In the genomic region with DNA sequence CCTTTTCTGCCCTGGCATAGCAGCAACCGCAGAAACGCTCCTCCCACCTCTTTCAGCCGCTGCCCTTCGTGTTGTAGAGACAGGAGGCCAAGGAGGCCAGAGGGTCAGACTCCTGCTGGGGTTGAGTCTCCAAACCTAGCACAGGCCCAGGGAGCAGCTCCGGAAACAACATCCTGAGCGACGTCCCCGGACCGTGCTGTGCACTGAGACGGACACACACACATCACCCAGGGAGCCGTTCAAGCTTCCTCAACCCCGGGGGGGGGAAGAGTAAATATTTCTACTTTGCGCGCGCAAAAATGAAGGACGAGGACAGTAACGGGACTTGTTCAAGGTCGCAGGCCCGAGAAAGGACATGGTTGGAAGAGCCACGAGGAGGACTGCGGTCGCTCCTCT, we compare ENCODE assay signal across 8 cellular contexts. TPM values are rescaled to one million over a fixed set of nuclear protein-coding genes. Genes with fewer than 3 reads are reported as not detected.
A peak's percentile ranks its signal among the peaks of the same experiment; 100 is the strongest.
DNase-seq lines count a peak whose midpoint lies in the region; ATAC-seq, FAIRE-seq and TF ChIP-seq lines count a peak whose summit lies in the region.

No MANE protein-coding gene starts in this region.

- TF ChIP-seq CTCF in choroid plexus epithelial cell (conservative IDR thresholded peaks at IDR 0.05; ENCODE audit: low read depth, low read length) (no peak), HepG2 (CRISPR knock-in tag; IDR thresholded peaks at IDR 0.05) (no peak)

- 5% methylated on average over 9 of the region's 22 CpGs for WGBS in HepG2 (ENCODE audit: low lambda C conversion rate)

- H4K20me1 ChIP-seq in HepG2 (ENCODE audit: insufficient read depth, low read length) = no peaks in the 10 kb centered on the region

- DNase-seq in ELF-1 (ENCODE audit: low read depth, low spot score) = peak; percentile 33
- DNase-seq in H7 = peak; percentile 65
- DNase-seq in RCC 7860 (ENCODE audit: low spot score) = peak; percentile 6
- peak; percentile 44 for DNase-seq in choroid plexus epithelial cell (ENCODE audit: low read depth)
- DNase-seq in HepG2 (ENCODE audit: low spot score) = peak; percentile 12
- DNase-seq in SKM-1 (lab: John Stamatoyannopoulos, UW; ENCODE audit: unreplicated experiment) = no peak

- H3K4me3 ChIP-seq in H7 (ENCODE audit: insufficient read depth, low read depth, low read length) (peak overlapping the region; percentile 91), choroid plexus epithelial cell (ENCODE audit: low read depth, low read length) (peak overlapping the region; percentile 98), HepG2 (replicated peaks in 1 of 3; ENCODE audit: insufficient read depth in 1 of 3, low read depth in 2 of 3, low read length in 3 of 3) (peak overlapping the region; percentile 88 to 99 (median 94)), stomach smooth muscle (ENCODE audit: low read length in 2 of 2) (peak overlapping the region; percentile 69 to 98)

- POLR2A ChIA-PET in HepG2 (lab: Yijun Ruan, JAX) = no interaction called here

- no peaks in the 10 kb centered on the region for H3K27me3 ChIP-seq in H7 (ENCODE audit: control insufficient read depth, insufficient read depth, low read length)
- no peaks in the 10 kb centered on the region; a peak in 1 of 5 replicates for H3K27me3 ChIP-seq in HepG2 (ENCODE audit: control insufficient read depth in 1 of 2, insufficient read depth in 2 of 2, low read length in 2 of 2)
- H3K27me3 ChIP-seq in stomach smooth muscle (ENCODE audit: control insufficient read depth in 1 of 2, insufficient read depth in 2 of 2, low read length in 2 of 2) = no peaks in the 10 kb centered on the region

- H3K36me3 ChIP-seq in H7 (replicated peaks; ENCODE audit: control insufficient read depth, insufficient read depth, low read length) = peaks cover 8% of the 10 kb centered on the region
- peaks cover 7 to 22% of the 10 kb centered on the region in 2 experiments; a peak in 4 of 5 replicates for H3K36me3 ChIP-seq in HepG2 (replicated peaks in 1 of 2; ENCODE audit: control insufficient read depth in 1 of 2, insufficient read depth in 2 of 2, low read length in 2 of 2)
- peaks cover 18 to 25% of the 10 kb centered on the region in 2 donors for H3K36me3 ChIP-seq in stomach smooth muscle (ENCODE audit: control insufficient read depth in 2 of 2, insufficient read depth in 2 of 2, low read length in 2 of 2)

- FAIRE-seq in RCC 7860 (lab: Jason Lieb, UNC) (no peak), HepG2 (lab: Jason Lieb, UNC) (no peak)

- TF ChIP-seq RAD21 in HepG2 (CRISPR knock-in tag; IDR thresholded peaks at IDR 0.05) = no peak

- peak overlapping the region; percentile 54 for H3K27ac ChIP-seq in HepG2 (ENCODE audit: extremely low read length, insufficient read depth, low read length)
- no peak overlapping the region for H3K27ac ChIP-seq in stomach smooth muscle (ENCODE audit: low read length)

- H3K9me3 ChIP-seq in HepG2 (ENCODE audit: low read length) (peaks cover 37% of the 10 kb centered on the region), stomach smooth muscle (ENCODE audit: control insufficient read depth in 2 of 2, low read length in 2 of 2) (peaks cover 4 to 14% of the 10 kb centered on the region in 2 donors)

- H3K4me2 ChIP-seq in HepG2 (ENCODE audit: low read depth, low read length) = peak overlapping the region; percentile 91

- peaks cover 23% of the 10 kb centered on the region for H3K79me2 ChIP-seq in HepG2 (ENCODE audit: insufficient read depth, low read length)

- peak overlapping the region; percentile 85 for H3K9ac ChIP-seq in HepG2 (ENCODE audit: insufficient read depth, low read depth, low read length)
- peak overlapping the region; percentile 53 to 85 for H3K9ac ChIP-seq in stomach smooth muscle (ENCODE audit: low read length in 2 of 2)

- BruUV-seq in HepG2 (replicated peaks; lab: Mats Ljungman, UMichigan) = no TSS peak

- H3K4me1 ChIP-seq in HepG2 (ENCODE audit: insufficient read depth, low read length) (peaks cover 29% of the 10 kb centered on the region), stomach smooth muscle (ENCODE audit: control insufficient read depth, insufficient read depth, low read length) (peaks cover 17% of the 10 kb centered on the region)

- TF ChIP-seq POLR2A in HepG2 (IDR thresholded peaks at IDR 0.05; ENCODE audit: insufficient read depth in 1 of 2, low read depth in 2 of 2, low read length in 2 of 2) = 0 out of 4 replicates have a peak, but pooled peaks of 1 of the 2 experiments have one; percentile 32

- in situ Hi-C loops in HepG2 (cut with HindIII; ENCODE audit: extremely low pct_ligation_motif_present, low pct_unique_long_range_greater_than_20kb) = no loop called here

- no peak overlapping the region for H2AFZ ChIP-seq in HepG2 (ENCODE audit: low read length)

- CTCF ChIA-PET in HepG2 (lab: Yijun Ruan, JAX; ENCODE audit: low intra/inter-chr PET ratio, low total read pairs) = no interaction called here

- ATAC-seq in HepG2 (peak; percentile 76), GM21381 (IDR thresholded peaks at IDR 0.05; ENCODE audit: unreplicated experiment) (no peak)

- intact Hi-C loops in HepG2 (cut with micrococcal nuclease; ENCODE audit: unreplicated experiment) = no loop called here

- TF ChIP-seq EP300 in HepG2 (IDR thresholded peaks at IDR 0.05; ENCODE audit: low read depth in 2 of 2, low read length in 2 of 2) (no peak), HepG2 (CRISPR knock-in tag; IDR thresholded peaks at IDR 0.05; ENCODE audit: borderline replicate concordance) (no peak)

RNA-seq across cellular contexts. Expression of a gene that starts 0.7 kb away (rescaled TPM):
- 5.7 and 9.7 TPM in 2 replicates for total RNA-seq in H7 (2014; rRNA removed; shearing (Covaris generic))
- 8.0 and 8.6 TPM in 2 replicates for total RNA-seq in HepG2 (2016; rRNA removed; fragmentation: Illumina TruSeq; extraction: Trizol)
- total RNA-seq in HepG2 (2016; cell fraction: cytosol; rRNA removed; fragmentation: Illumina TruSeq; extraction: Trizol; ENCODE audit: low read depth) = 1.6 and 1.8 TPM in 2 replicates
- total RNA-seq in HepG2 (2016; cell fraction: insoluble cytoplasmic fraction; rRNA removed; fragmentation: Illumina TruSeq; extraction: Trizol) = 8.3 and 8.6 TPM in 2 replicates
- 3.0 and 3.6 TPM in 2 replicates for total RNA-seq in HepG2 (2016; cell fraction: membrane; rRNA removed; fragmentation: Illumina TruSeq; extraction: Trizol)
- total RNA-seq in HepG2 (2016; cell fraction: nucleus; rRNA removed; fragmentation: Illumina TruSeq; extraction: Trizol) = 12.1 and 14.9 TPM in 2 replicates
- 9.1 and 12.1 TPM in 2 replicates for polyA plus RNA-seq in HepG2 (2011; rRNA removed)
- 4.0 and 6.2 TPM in 2 replicates for polyA plus RNA-seq in HepG2 (2011; cell fraction: cytosol; rRNA removed)
- 13.3 and 16.1 TPM in 2 replicates for polyA plus RNA-seq in HepG2 (2011; cell fraction: nucleus; rRNA removed)
- 6.5 and 6.7 TPM in 2 replicates for polyA plus RNA-seq in HepG2 (2012)
- 0.54 and 0.70 TPM in 2 replicates for polyA plus RNA-seq in HepG2 (2016; cell fraction: cytosol; fragmentation: Illumina TruSeq; extraction: Trizol; ENCODE audit: low read depth)
- polyA plus RNA-seq in HepG2 (2016; cell fraction: insoluble cytoplasmic fraction; fragmentation: Illumina TruSeq; extraction: Trizol; ENCODE audit: low read depth) = 4.8 and 5.2 TPM in 2 replicates
- 1.4 and 1.6 TPM in 2 replicates for polyA plus RNA-seq in HepG2 (2016; cell fraction: membrane; fragmentation: Illumina TruSeq; extraction: Trizol; ENCODE audit: low read depth)
- polyA plus RNA-seq in HepG2 (2016; cell fraction: nucleus; fragmentation: Illumina TruSeq; extraction: Trizol; ENCODE audit: insufficient read depth, low read depth) = 23.8 and 24.9 TPM in 2 replicates
- polyA minus RNA-seq in HepG2 (2011; rRNA and poly(A)+ RNA removed; ENCODE audit: low replicate concordance) = 7.9 and 9.5 TPM in 2 replicates
- 4.0 and 4.4 TPM in 2 replicates for polyA minus RNA-seq in HepG2 (2011; cell fraction: cytosol; rRNA and poly(A)+ RNA removed)
- 10.9 and 20.1 TPM in 2 replicates for polyA minus RNA-seq in HepG2 (2011; cell fraction: nucleus; rRNA and poly(A)+ RNA removed)

RNA-seq across cellular contexts. Expression of a gene that starts 19.7 kb away (rescaled TPM):
- 5.2 and 7.1 TPM in 2 replicates for total RNA-seq in H7 (2014; rRNA removed; shearing (Covaris generic))
- total RNA-seq in HepG2 (2016; rRNA removed; fragmentation: Illumina TruSeq; extraction: Trizol) = 5.3 and 6.6 TPM in 2 replicates
- total RNA-seq in HepG2 (2016; cell fraction: cytosol; rRNA removed; fragmentation: Illumina TruSeq; extraction: Trizol; ENCODE audit: low read depth) = 1.8 and 2.5 TPM in 2 replicates
- 5.3 and 5.9 TPM in 2 replicates for total RNA-seq in HepG2 (2016; cell fraction: insoluble cytoplasmic fraction; rRNA removed; fragmentation: Illumina TruSeq; extraction: Trizol)
- 5.2 and 5.4 TPM in 2 replicates for total RNA-seq in HepG2 (2016; cell fraction: membrane; rRNA removed; fragmentation: Illumina TruSeq; extraction: Trizol)
- 5.3 and 5.5 TPM in 2 replicates for total RNA-seq in HepG2 (2016; cell fraction: nucleus; rRNA removed; fragmentation: Illumina TruSeq; extraction: Trizol)
- polyA plus RNA-seq in HepG2 (2011; rRNA removed) = 1.5 and 2.1 TPM in 2 replicates
- 1.1 and 1.8 TPM in 2 replicates for polyA plus RNA-seq in HepG2 (2011; cell fraction: cytosol; rRNA removed)
- polyA plus RNA-seq in HepG2 (2011; cell fraction: nucleus; rRNA removed) = 1.8 and 2.1 TPM in 2 replicates
- 2.3 and 2.6 TPM in 2 replicates for polyA plus RNA-seq in HepG2 (2012)
- 0.57 and 0.66 TPM in 2 replicates for polyA plus RNA-seq in HepG2 (2016; cell fraction: cytosol; fragmentation: Illumina TruSeq; extraction: Trizol; ENCODE audit: low read depth)
- 3.9 and 4.4 TPM in 2 replicates for polyA plus RNA-seq in HepG2 (2016; cell fraction: insoluble cytoplasmic fraction; fragmentation: Illumina TruSeq; extraction: Trizol; ENCODE audit: low read depth)
- polyA plus RNA-seq in HepG2 (2016; cell fraction: membrane; fragmentation: Illumina TruSeq; extraction: Trizol; ENCODE audit: low read depth) = 1.4 and 1.5 TPM in 2 replicates
- 3.2 and 3.5 TPM in 2 replicates for polyA plus RNA-seq in HepG2 (2016; cell fraction: nucleus; fragmentation: Illumina TruSeq; extraction: Trizol; ENCODE audit: insufficient read depth, low read depth)
- polyA minus RNA-seq in HepG2 (2011; rRNA and poly(A)+ RNA removed; ENCODE audit: low replicate concordance) = 4.6 and 5.1 TPM in 2 replicates
- 2.1 and 2.2 TPM in 2 replicates for polyA minus RNA-seq in HepG2 (2011; cell fraction: cytosol; rRNA and poly(A)+ RNA removed)
- polyA minus RNA-seq in HepG2 (2011; cell fraction: nucleus; rRNA and poly(A)+ RNA removed) = 10.6 and 16.8 TPM in 2 replicates

RNA-seq across cellular contexts. Expression of a gene that starts 24.9 kb away (rescaled TPM):
- total RNA-seq in H7 (2014; rRNA removed; shearing (Covaris generic)) = 15.9 and 25.7 TPM in 2 replicates
- 7.2 and 9.8 TPM in 2 replicates for total RNA-seq in HepG2 (2016; rRNA removed; fragmentation: Illumina TruSeq; extraction: Trizol)
- total RNA-seq in HepG2 (2016; cell fraction: cytosol; rRNA removed; fragmentation: Illumina TruSeq; extraction: Trizol; ENCODE audit: low read depth) = 1.5 and 1.7 TPM in 2 replicates
- total RNA-seq in HepG2 (2016; cell fraction: insoluble cytoplasmic fraction; rRNA removed; fragmentation: Illumina TruSeq; extraction: Trizol) = 7.8 and 9.8 TPM in 2 replicates
- total RNA-seq in HepG2 (2016; cell fraction: membrane; rRNA removed; fragmentation: Illumina TruSeq; extraction: Trizol) = 4.6 TPM in 2 replicates
- 4.4 and 6.3 TPM in 2 replicates for total RNA-seq in HepG2 (2016; cell fraction: nucleus; rRNA removed; fragmentation: Illumina TruSeq; extraction: Trizol)
- 1.9 and 2.1 TPM in 2 replicates for polyA plus RNA-seq in HepG2 (2011; rRNA removed)
- polyA plus RNA-seq in HepG2 (2011; cell fraction: cytosol; rRNA removed) = 2.0 and 2.2 TPM in 2 replicates
- polyA plus RNA-seq in HepG2 (2011; cell fraction: nucleus; rRNA removed) = 2.2 and 3.0 TPM in 2 replicates
- polyA plus RNA-seq in HepG2 (2012) = 1.4 and 2.4 TPM in 2 replicates
- polyA plus RNA-seq in HepG2 (2016; cell fraction: cytosol; fragmentation: Illumina TruSeq; extraction: Trizol; ENCODE audit: low read depth) = 0.50 and 0.66 TPM in 2 replicates
- 5.6 and 6.4 TPM in 2 replicates for polyA plus RNA-seq in HepG2 (2016; cell fraction: insoluble cytoplasmic fraction; fragmentation: Illumina TruSeq; extraction: Trizol; ENCODE audit: low read depth)
- 1.9 and 2.1 TPM in 2 replicates for polyA plus RNA-seq in HepG2 (2016; cell fraction: membrane; fragmentation: Illumina TruSeq; extraction: Trizol; ENCODE audit: low read depth)
- polyA plus RNA-seq in HepG2 (2016; cell fraction: nucleus; fragmentation: Illumina TruSeq; extraction: Trizol; ENCODE audit: insufficient read depth, low read depth) = 4.4 and 4.7 TPM in 2 replicates
- polyA minus RNA-seq in HepG2 (2011; rRNA and poly(A)+ RNA removed; ENCODE audit: low replicate concordance) = 2.2 TPM in 1 of 2 replicates, not detected in the other
- 0.88 and 2.3 TPM in 2 replicates for polyA minus RNA-seq in HepG2 (2011; cell fraction: cytosol; rRNA and poly(A)+ RNA removed)
- 4.1 and 4.2 TPM in 2 replicates for polyA minus RNA-seq in HepG2 (2011; cell fraction: nucleus; rRNA and poly(A)+ RNA removed)

RNA-seq across cellular contexts. Expression of a gene that starts 31.9 kb away (rescaled TPM):
- total RNA-seq in H7 (2014; rRNA removed; shearing (Covaris generic)) = 3.6 and 5.6 TPM in 2 replicates
- 6.4 and 8.8 TPM in 2 replicates for total RNA-seq in HepG2 (2016; rRNA removed; fragmentation: Illumina TruSeq; extraction: Trizol)
- total RNA-seq in HepG2 (2016; cell fraction: cytosol; rRNA removed; fragmentation: Illumina TruSeq; extraction: Trizol; ENCODE audit: low read depth) = 0.40 and 0.88 TPM in 2 replicates
- total RNA-seq in HepG2 (2016; cell fraction: insoluble cytoplasmic fraction; rRNA removed; fragmentation: Illumina TruSeq; extraction: Trizol) = 6.1 and 8.5 TPM in 2 replicates
- total RNA-seq in HepG2 (2016; cell fraction: membrane; rRNA removed; fragmentation: Illumina TruSeq; extraction: Trizol) = 3.1 and 3.7 TPM in 2 replicates
- total RNA-seq in HepG2 (2016; cell fraction: nucleus; rRNA removed; fragmentation: Illumina TruSeq; extraction: Trizol) = 5.1 and 5.4 TPM in 2 replicates
- polyA plus RNA-seq in HepG2 (2011; rRNA removed) = 2.8 and 2.9 TPM in 2 replicates
- 1.4 and 2.3 TPM in 2 replicates for polyA plus RNA-seq in HepG2 (2011; cell fraction: cytosol; rRNA removed)
- 2.0 and 3.0 TPM in 2 replicates for polyA plus RNA-seq in HepG2 (2011; cell fraction: nucleus; rRNA removed)
- 2.7 and 3.1 TPM in 2 replicates for polyA plus RNA-seq in HepG2 (2012)
- polyA plus RNA-seq in HepG2 (2016; cell fraction: cytosol; fragmentation: Illumina TruSeq; extraction: Trizol; ENCODE audit: low read depth) = 0.15 and 0.24 TPM in 2 replicates
- 3.9 TPM in 2 replicates for polyA plus RNA-seq in HepG2 (2016; cell fraction: insoluble cytoplasmic fraction; fragmentation: Illumina TruSeq; extraction: Trizol; ENCODE audit: low read depth)
- polyA plus RNA-seq in HepG2 (2016; cell fraction: membrane; fragmentation: Illumina TruSeq; extraction: Trizol; ENCODE audit: low read depth) = 0.61 and 0.85 TPM in 2 replicates
- 7.6 and 8.6 TPM in 2 replicates for polyA plus RNA-seq in HepG2 (2016; cell fraction: nucleus; fragmentation: Illumina TruSeq; extraction: Trizol; ENCODE audit: insufficient read depth, low read depth)
- 2.6 TPM in 1 of 2 replicates, not detected in the other for polyA minus RNA-seq in HepG2 (2011; rRNA and poly(A)+ RNA removed; ENCODE audit: low replicate concordance)
- polyA minus RNA-seq in HepG2 (2011; cell fraction: cytosol; rRNA and poly(A)+ RNA removed) = 2.9 and 3.6 TPM in 2 replicates
- 6.6 and 9.2 TPM in 2 replicates for polyA minus RNA-seq in HepG2 (2011; cell fraction: nucleus; rRNA and poly(A)+ RNA removed)

RNA-seq across cellular contexts. Expression of a gene that starts 40.7 kb away (rescaled TPM):
- total RNA-seq in H7 (2014; rRNA removed; shearing (Covaris generic)) = 7.2 and 11.5 TPM in 2 replicates
- total RNA-seq in HepG2 (2016; rRNA removed; fragmentation: Illumina TruSeq; extraction: Trizol) = 7.5 and 7.8 TPM in 2 replicates
- 1.1 and 2.2 TPM in 2 replicates for total RNA-seq in HepG2 (2016; cell fraction: cytosol; rRNA removed; fragmentation: Illumina TruSeq; extraction: Trizol; ENCODE audit: low read depth)
- 6.9 and 8.6 TPM in 2 replicates for total RNA-seq in HepG2 (2016; cell fraction: insoluble cytoplasmic fraction; rRNA removed; fragmentation: Illumina TruSeq; extraction: Trizol)
- 4.6 and 5.1 TPM in 2 replicates for total RNA-seq in HepG2 (2016; cell fraction: membrane; rRNA removed; fragmentation: Illumina TruSeq; extraction: Trizol)
- total RNA-seq in HepG2 (2016; cell fraction: nucleus; rRNA removed; fragmentation: Illumina TruSeq; extraction: Trizol) = 4.7 and 5.7 TPM in 2 replicates
- polyA plus RNA-seq in HepG2 (2011; rRNA removed) = 1.1 and 1.6 TPM in 2 replicates
- polyA plus RNA-seq in HepG2 (2011; cell fraction: cytosol; rRNA removed) = 0.99 TPM in 2 replicates
- 1.4 and 1.5 TPM in 2 replicates for polyA plus RNA-seq in HepG2 (2011; cell fraction: nucleus; rRNA removed)
- polyA plus RNA-seq in HepG2 (2012) = 0.95 and 1.4 TPM in 2 replicates
- polyA plus RNA-seq in HepG2 (2016; cell fraction: cytosol; fragmentation: Illumina TruSeq; extraction: Trizol; ENCODE audit: low read depth) = 0.97 and 1.1 TPM in 2 replicates
- 3.3 and 3.7 TPM in 2 replicates for polyA plus RNA-seq in HepG2 (2016; cell fraction: insoluble cytoplasmic fraction; fragmentation: Illumina TruSeq; extraction: Trizol; ENCODE audit: low read depth)
- polyA plus RNA-seq in HepG2 (2016; cell fraction: membrane; fragmentation: Illumina TruSeq; extraction: Trizol; ENCODE audit: low read depth) = 1.5 and 2.6 TPM in 2 replicates
- polyA plus RNA-seq in HepG2 (2016; cell fraction: nucleus; fragmentation: Illumina TruSeq; extraction: Trizol; ENCODE audit: insufficient read depth, low read depth) = 7.8 and 9.6 TPM in 2 replicates
- polyA minus RNA-seq in HepG2 (2011; rRNA and poly(A)+ RNA removed; ENCODE audit: low replicate concordance) = 4.0 and 4.5 TPM in 2 replicates
- polyA minus RNA-seq in HepG2 (2011; cell fraction: cytosol; rRNA and poly(A)+ RNA removed) = 0.97 and 1.4 TPM in 2 replicates
- 3.1 and 3.7 TPM in 2 replicates for polyA minus RNA-seq in HepG2 (2011; cell fraction: nucleus; rRNA and poly(A)+ RNA removed)
